8 cellular contexts compared by ENCODE assay signal in the genomic region with DNA sequence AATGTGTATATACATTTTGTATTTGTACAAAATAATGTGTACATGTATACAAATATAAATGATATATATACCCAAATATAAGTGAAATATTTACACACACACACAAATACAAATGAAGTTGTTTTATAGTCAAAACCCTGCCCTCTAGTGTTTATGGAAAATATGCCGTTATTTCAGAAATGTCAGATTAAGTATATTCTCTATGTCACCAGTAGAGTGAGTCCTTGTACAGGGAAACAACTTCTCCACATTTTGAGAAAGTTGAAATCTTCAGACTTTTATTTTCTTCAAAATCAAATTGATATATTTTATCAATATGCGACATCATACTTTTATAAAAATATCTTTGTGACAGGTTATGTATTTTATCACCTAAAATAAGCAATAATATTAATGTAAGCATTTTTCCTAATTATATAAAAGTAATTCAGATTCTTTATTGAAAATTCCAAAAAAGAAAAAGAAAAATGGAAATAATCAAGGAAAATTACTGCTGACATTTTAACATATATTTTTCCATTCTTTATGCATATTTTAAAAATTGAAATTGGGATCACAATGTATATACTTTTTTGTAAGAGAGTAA. TPM values are rescaled to one million over a fixed set of nuclear protein-coding genes. Genes with fewer than 3 reads are reported as not detected.
DNase-seq lines count a peak whose midpoint lies in the region; ATAC-seq, FAIRE-seq and TF ChIP-seq lines count a peak whose summit lies in the region.

No MANE protein-coding gene starts in this region.

- no peaks in the 10 kb centered on the region for H3K4me1 ChIP-seq in K562 (replicated peaks in 1 of 2; ENCODE audit: control insufficient read depth in 2 of 2, insufficient read depth in 2 of 2, low read length in 2 of 2)

- FAIRE-seq in K562 (lab: Jason Lieb, UNC): peak; percentile 74

- POLR2A ChIA-PET in K562 (lab: Yijun Ruan, JAX): no interaction called here

- no peaks in the 10 kb centered on the region for H3K27me3 ChIP-seq in K562 (ENCODE audit: control insufficient read depth in 2 of 2, insufficient read depth in 2 of 2, low read length in 2 of 2)

- DNase-seq in D341Med (ENCODE audit: low spot score) (peak; percentile 27), NCI-H2196 treated with DMSO at 0.1 percent for 48 hours (lab: John Stamatoyannopoulos, UW; ENCODE audit: unreplicated experiment) (peak; percentile 11), K562 (ENCODE audit: extremely low read depth in 1 of 4, low spot score in 3 of 4) (peak; percentile 49 to 65 (median 58)), left kidney (ENCODE audit: low read depth, low spot score) (peak; percentile 66), islet precursor cell (no peak)
- no peak for DNase-seq in stimulated activated CD8-positive, alpha-beta memory T cell treated with anti-CD3 and anti-CD28 coated beads, Interleukin-4, amount 100 ng/mL, for 48 hours

- H3K9me3 ChIP-seq in K562 (replicated peaks; ENCODE audit: control insufficient read depth, insufficient read depth, low read depth, low read length): no peaks in the 10 kb centered on the region

- TF ChIP-seq RAD21 in K562 (CRISPR knock-in tag; conservative IDR thresholded peaks at IDR 0.05 in 1 of 2, IDR thresholded peaks at IDR 0.05 in 1 of 2): peak; percentile 78 to 79

- TF ChIP-seq POLR2A in K562 (conservative IDR thresholded peaks at IDR 0.05): no peak

- no peak overlapping the region for H2AFZ ChIP-seq in K562 (ENCODE audit: low read depth, low read length)

- H3K9ac ChIP-seq in K562 (ENCODE audit: insufficient read depth in 1 of 2, low read depth in 2 of 2, low read length in 2 of 2): no peak overlapping the region

- no TSS peak for BruUV-seq in K562 (replicated peaks; lab: Mats Ljungman, UMichigan)

- H4K20me1 ChIP-seq in K562 (replicated peaks; ENCODE audit: control insufficient read depth, insufficient read depth, low read length): no peaks in the 10 kb centered on the region

- no peak overlapping the region for H3K4me3 ChIP-seq in K562

- intact Hi-C loops in K562 (cut with micrococcal nuclease): loop anchor here (2.0 to 10.0 kb wide), 4 partner anchors 22 to 776 kb away; a partner anchor contains a TSS

- 8% methylated on average over 2 of the region's 2 CpGs for WGBS in K562 (ENCODE audit: insufficient coverage, low coverage, missing lambda C conversion rate)

- peak; percentile 81 for ATAC-seq in GM19035 (IDR thresholded peaks at IDR 0.05; ENCODE audit: unreplicated experiment)
- ATAC-seq in HG03139 (IDR thresholded peaks at IDR 0.05; ENCODE audit: unreplicated experiment): peak; percentile 75
- peak; percentile 89 for ATAC-seq in K562

- H3K27ac ChIP-seq in K562 (ENCODE audit: extremely low read depth, low read depth, low read length): no peak overlapping the region

- H3K36me3 ChIP-seq in K562 (ENCODE audit: control insufficient read depth, insufficient read depth, low read length): peaks cover 82% of the 10 kb centered on the region

- no peak overlapping the region for H3K4me2 ChIP-seq in K562 (ENCODE audit: insufficient read depth, low read length)

- CTCF ChIA-PET in K562 (lab: Yijun Ruan, JAX; ENCODE audit: low intra/inter-chr PET ratio): interaction anchor here (0.6 to 1.6 kb wide), 4 partner anchors 25 to 788 kb away, joined by 3 to 7 read pairs (median 4); a partner anchor contains a TSS

- in situ Hi-C loops in K562 (cut with MboI): no loop called here

- H3K79me2 ChIP-seq in K562 (ENCODE audit: control insufficient read depth, insufficient read depth, low read length): peaks cover 3% of the 10 kb centered on the region; the same call in 1 of the 3 replicates

- TF ChIP-seq EP300 in K562 (IDR thresholded peaks at IDR 0.05; ENCODE audit: low read length): no peak

- peak; percentile 62 to 99 (median 98) for TF ChIP-seq CTCF in K562 (IDR thresholded peaks at IDR 0.05 in 2 of 3, conservative IDR thresholded peaks at IDR 0.05 in 1 of 3; ENCODE audit: insufficient read depth in 2 of 3, low read depth in 1 of 3, low read length in 3 of 3)

- H3K9me1 ChIP-seq in K562 (ENCODE audit: control insufficient read depth, insufficient read depth, low read length): no peaks in the 10 kb centered on the region

TF ChIP-seq in K562, 482 proteins besides CTCF, POLR2A, EP300 and RAD21 (continues in another document):
- TF ChIP-seq ZNF253 (CRISPR knock-in tag; conservative IDR thresholded peaks at IDR 0.05) (no peak), GTF2E2 (tag; IDR thresholded peaks at IDR 0.05) (no peak), ZNF384 (IDR thresholded peaks at IDR 0.05; ENCODE audit: low read depth, low read length) (no peak), HEY1 (CRISPR knock-in tag; IDR thresholded peaks at IDR 0.05; ENCODE audit: borderline replicate concordance) (no peak), NCOA2 (IDR thresholded peaks at IDR 0.05; ENCODE audit: partially characterized antibody in 2 of 2) (peak in 1 of 2 experiments; percentile 6), MIER1 (IDR thresholded peaks at IDR 0.05; ENCODE audit: low read depth) (no peak), NELFE (IDR thresholded peaks at IDR 0.05; ENCODE audit: insufficient read depth, insufficient read length) (no peak), MAZ (CRISPR knock-in tag; conservative IDR thresholded peaks at IDR 0.05 in 1 of 2, IDR thresholded peaks at IDR 0.05 in 1 of 2) (no peak), NFIC (IDR thresholded peaks at IDR 0.05) (no peak), SREBF1 (IDR thresholded peaks at IDR 0.05; ENCODE audit: borderline replicate concordance, low read depth, low read length) (no peak), EP400 (IDR thresholded peaks at IDR 0.05) (0 out of 2 replicates have a peak, but pooled peaks have one; percentile 14), ZNF696 (CRISPR knock-in tag; conservative IDR thresholded peaks at IDR 0.05) (no peak), ZFP36 (IDR thresholded peaks at IDR 0.05; ENCODE audit: low read depth, low read length, partially characterized antibody) (no peak), PHF8 (IDR thresholded peaks at IDR 0.05; ENCODE audit: borderline replicate concordance, low read length) (no peak), ZZZ3 (IDR thresholded peaks at IDR 0.05) (0 out of 2 replicates have a peak, but pooled peaks have one; percentile 29), ZNF316 (IDR thresholded peaks at IDR 0.05) (no peak), EWSR1 (IDR thresholded peaks at IDR 0.05; ENCODE audit: borderline replicate concordance, low read depth, partially characterized antibody) (peak; percentile 44)
- TF ChIP-seq, protein P1, sequence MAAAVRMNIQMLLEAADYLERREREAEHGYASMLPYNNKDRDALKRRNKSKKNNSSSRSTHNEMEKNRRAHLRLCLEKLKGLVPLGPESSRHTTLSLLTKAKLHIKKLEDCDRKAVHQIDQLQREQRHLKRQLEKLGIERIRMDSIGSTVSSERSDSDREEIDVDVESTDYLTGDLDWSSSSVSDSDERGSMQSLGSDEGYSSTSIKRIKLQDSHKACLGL (CRISPR knock-in tag; IDR thresholded peaks at IDR 0.05; ENCODE audit: borderline replicate concordance, poor library complexity, severe bottlenecking): no peak
- TF ChIP-seq, protein P2, sequence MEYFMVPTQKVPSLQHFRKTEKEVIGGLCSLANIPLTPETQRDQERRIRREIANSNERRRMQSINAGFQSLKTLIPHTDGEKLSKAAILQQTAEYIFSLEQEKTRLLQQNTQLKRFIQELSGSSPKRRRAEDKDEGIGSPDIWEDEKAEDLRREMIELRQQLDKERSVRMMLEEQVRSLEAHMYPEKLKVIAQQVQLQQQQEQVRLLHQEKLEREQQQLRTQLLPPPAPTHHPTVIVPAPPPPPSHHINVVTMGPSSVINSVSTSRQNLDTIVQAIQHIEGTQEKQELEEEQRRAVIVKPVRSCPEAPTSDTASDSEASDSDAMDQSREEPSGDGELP (CRISPR knock-in tag; IDR thresholded peaks at IDR 0.05; ENCODE audit: borderline replicate concordance): no peak

RNA-seq across cellular contexts. Expression of a gene that starts 22.4 kb away (rescaled TPM):
- 37.7 and 85.6 TPM in 2 replicates for total RNA-seq in K562 (2011; cell fraction: chromatin; rRNA removed; ENCODE audit: low replicate concordance)
- 35.0 and 38.3 TPM in 2 replicates for total RNA-seq in K562 (2011; cell fraction: nucleolus; rRNA removed)
- 49.1 and 73.5 TPM in 2 replicates for total RNA-seq in K562 (2011; cell fraction: nucleoplasm; rRNA removed)
- total RNA-seq in K562 (2014; rRNA removed) (16.9 and 19.2 TPM in 2 replicates), K562 (2014; rRNA removed; fragmentation: Illumina TruSeq; extraction: Trizol) (42.9 and 44.1 TPM in 2 replicates), K562 (2015; rRNA removed; fragmentation: Illumina TruSeq; extraction: Trizol) (33.1 and 37.2 TPM in 2 replicates), K562 (2021) (31.5 and 33.9 TPM in 2 replicates)
- polyA plus RNA-seq in K562 (2011; rRNA removed) (86.6 and 98.5 TPM in 2 replicates), K562 (2014; fragmentation: Illumina TruSeq; extraction: Trizol) (35.2 and 42.2 TPM in 2 replicates), K562 (2014; fragmentation: Nextera tagmentation; extraction: Ambion mirVana) (10 to 100 TPM; 27.4 to 29.6 TPM), K562 (2014; rRNA removed) (28.8 and 36.2 TPM in 2 replicates)
- 29.3 and 122 TPM in 2 replicates for polyA plus RNA-seq in K562 (2011; cell fraction: cytosol; rRNA removed)
- polyA plus RNA-seq in K562 (2011; cell fraction: nucleus; rRNA removed): 48.8 and 82.9 TPM in 2 replicates
- polyA plus RNA-seq in K562 (2012): 28.9 and 43.3 TPM in 2 replicates
- polyA minus RNA-seq in K562 (2011; rRNA and poly(A)+ RNA removed): 52.4 and 62.2 TPM in 2 replicates
- 20.6 and 34.5 TPM in 2 replicates for polyA minus RNA-seq in K562 (2011; cell fraction: cytosol; rRNA and poly(A)+ RNA removed)
- polyA minus RNA-seq in K562 (2011; cell fraction: nucleus; rRNA and poly(A)+ RNA removed): 23.0 and 38.1 TPM in 2 replicates

RNA-seq across cellular contexts. Expression of a gene that starts 23.6 kb away (rescaled TPM):
- 282 and 367 TPM in 2 replicates for total RNA-seq in K562 (2011; cell fraction: chromatin; rRNA removed; ENCODE audit: low replicate concordance)
- 174 and 192 TPM in 2 replicates for total RNA-seq in K562 (2011; cell fraction: nucleolus; rRNA removed)
- 193 and 254 TPM in 2 replicates for total RNA-seq in K562 (2011; cell fraction: nucleoplasm; rRNA removed)
- 209 and 304 TPM in 2 replicates for total RNA-seq in K562 (2014; rRNA removed)
- total RNA-seq in K562 (2014; rRNA removed; fragmentation: Illumina TruSeq; extraction: Trizol): 266 and 313 TPM in 2 replicates
- 254 and 279 TPM in 2 replicates for total RNA-seq in K562 (2015; rRNA removed; fragmentation: Illumina TruSeq; extraction: Trizol)
- total RNA-seq in K562 (2021): 226 and 243 TPM in 2 replicates
- polyA plus RNA-seq in K562 (2011; rRNA removed): 253 and 264 TPM in 2 replicates
- 129 and 140 TPM in 2 replicates for polyA plus RNA-seq in K562 (2011; cell fraction: cytosol; rRNA removed)
- polyA plus RNA-seq in K562 (2011; cell fraction: nucleus; rRNA removed): 330 and 356 TPM in 2 replicates
- 99.7 and 137 TPM in 2 replicates for polyA plus RNA-seq in K562 (2012)
- polyA plus RNA-seq in K562 (2014; fragmentation: Illumina TruSeq; extraction: Trizol): 165 and 245 TPM in 2 replicates
- polyA plus RNA-seq in K562 (2014; fragmentation: Nextera tagmentation; extraction: Ambion mirVana): 100 to 1,000 TPM; 168 to 190 TPM
- 220 and 276 TPM in 2 replicates for polyA plus RNA-seq in K562 (2014; rRNA removed)
- polyA minus RNA-seq in K562 (2011; rRNA and poly(A)+ RNA removed): 497 and 561 TPM in 2 replicates
- polyA minus RNA-seq in K562 (2011; cell fraction: cytosol; rRNA and poly(A)+ RNA removed): 124 and 173 TPM in 2 replicates
- polyA minus RNA-seq in K562 (2011; cell fraction: nucleus; rRNA and poly(A)+ RNA removed): 304 and 434 TPM in 2 replicates

Comparison
In these comparisons a context has a peak if more than half of its experiments do, and no peak if none do; other contexts are left out.
1. DNase-seq: peak in D341Med (single experiment), NCI-H2196 treated with DMSO at 0.1 percent for 48 hours (single experiment), K562 (4 of 4) and left kidney (single experiment); none in islet precursor cell (single experiment) and stimulated activated CD8-positive, alpha-beta memory T cell treated with anti-CD3 and anti-CD28 coated beads, Interleukin-4, amount 100 ng/mL, for 48 hours (single experiment).
2. Peak in every context shown above with its lines, with median percentiles within 50 percentile points of each other: ATAC-seq.